ENCODE assay signal across 9 cellular contexts in the genomic region with DNA sequence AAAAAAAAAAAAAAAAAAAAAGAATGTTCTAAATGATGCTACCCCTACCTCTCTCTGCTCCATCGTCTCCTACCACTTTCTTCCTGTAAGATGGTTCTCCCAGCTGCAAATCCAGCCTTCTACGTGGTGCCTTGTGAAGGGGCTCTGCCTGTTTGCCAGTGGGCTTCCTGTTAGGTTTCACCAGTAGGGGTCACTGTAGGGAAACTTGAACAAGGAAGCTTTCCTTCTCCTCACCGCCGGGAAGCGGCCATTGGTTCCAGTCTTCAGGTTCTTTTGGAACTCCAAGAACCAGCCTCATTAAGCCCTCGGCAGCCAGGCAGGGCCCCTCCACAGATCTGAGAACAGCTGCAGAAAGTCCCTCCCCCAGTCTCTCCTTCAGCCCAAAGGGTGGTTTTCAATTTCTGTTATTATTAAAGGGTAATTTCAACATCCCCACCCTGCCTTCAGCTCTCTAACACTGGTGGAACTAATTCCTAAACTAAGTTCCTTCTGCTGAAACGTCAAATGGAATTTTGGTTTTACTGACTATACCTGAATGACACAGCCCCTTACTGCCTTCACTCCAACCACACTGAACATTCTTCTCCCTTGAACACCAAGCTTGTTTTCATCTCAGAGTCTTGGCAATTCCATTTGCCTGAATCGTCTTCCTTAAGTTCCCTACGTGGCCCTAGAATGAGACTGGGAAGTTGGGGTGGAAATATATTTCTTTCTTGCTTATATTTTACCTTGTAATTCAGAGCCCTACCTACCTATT. TPM values are rescaled to one million over a fixed set of nuclear protein-coding genes. Genes with fewer than 3 reads are reported as not detected.
DNase-seq lines count a peak whose midpoint lies in the region; ATAC-seq, FAIRE-seq and TF ChIP-seq lines count a peak whose summit lies in the region.
"Had no signal": no experiment of that assay in that cellular context is flagged by ENCODE, and none has a peak within 500 bp of the region (broad histone marks: within the 10 kb centered on the region; RNA-seq: fewer than 3 reads in every experiment).

No MANE protein-coding gene starts in this region.

- BruUV-seq in K562 (replicated peaks; lab: Mats Ljungman, UMichigan): no TSS peak

- FAIRE-seq in K562 (lab: Jason Lieb, UNC): peak; percentile 77

- intact Hi-C loops in K562 (cut with micrococcal nuclease): no loop called here

- H3K9me3 ChIP-seq in Karpas-422 (ENCODE audit: low read length): no peaks in the 10 kb centered on the region
- no peaks in the 10 kb centered on the region for H3K9me3 ChIP-seq in K562 (replicated peaks; ENCODE audit: control insufficient read depth, insufficient read depth, low read depth, low read length)
- peaks cover 0 to 3% of the 10 kb centered on the region in 2 donors for H3K9me3 ChIP-seq in neuronal stem cell (replicated peaks in 1 of 2; ENCODE audit: control insufficient read depth in 2 of 2, insufficient read depth in 1 of 2, low read depth in 1 of 2, low read length in 2 of 2)

- TF ChIP-seq RAD21 in K562 (CRISPR knock-in tag; conservative IDR thresholded peaks at IDR 0.05 in 1 of 2, IDR thresholded peaks at IDR 0.05 in 1 of 2): peak in 1 of 2 experiments; percentile 44; a peak in 2 of 4 replicates

- DNase-seq in NCI-H1417 (lab: John Stamatoyannopoulos, UW): peak; percentile 10 to 59 (median 20)
- no peak for DNase-seq in NCI-H1417 treated with DMSO at 0.1 percent for 48 hours (lab: John Stamatoyannopoulos, UW)
- peak; percentile 72 for DNase-seq in Karpas-422
- peak; percentile 61 to 76 (median 62) for DNase-seq in K562 (ENCODE audit: extremely low read depth in 1 of 4, low spot score in 3 of 4)
- peak; percentile 27 for DNase-seq in neuronal stem cell (ENCODE audit: low spot score)
- no peak for DNase-seq in stimulated activated CD4-positive, alpha-beta T cell treated with anti-CD3 and anti-CD28 coated beads, Interleukin-4, amount 100 ng/mL, for 24 hours

- no peak overlapping the region for H2AFZ ChIP-seq in Karpas-422 (ENCODE audit: low read length)
- peak overlapping the region; percentile 77 for H2AFZ ChIP-seq in K562 (ENCODE audit: low read depth, low read length)
- H2AFZ ChIP-seq in neuronal stem cell (ENCODE audit: low read length): no peak overlapping the region

- H4K8ac ChIP-seq in neuronal stem cell (ENCODE audit: low read depth, low read length): no peak overlapping the region

- in situ Hi-C loops in K562 (cut with MboI): no loop called here

- no peak overlapping the region for H2AK5ac ChIP-seq in neuronal stem cell (ENCODE audit: low read depth, low read length)

- H4K20me1 ChIP-seq in Karpas-422 (ENCODE audit: insufficient read depth, low read depth, low read length) (no peaks in the 10 kb centered on the region), K562 (replicated peaks; ENCODE audit: control insufficient read depth, insufficient read depth, low read length) (no peaks in the 10 kb centered on the region)
- H4K20me1 ChIP-seq: BLaER1 had no signal

- TF ChIP-seq CTCF in K562 (IDR thresholded peaks at IDR 0.05 in 2 of 3, conservative IDR thresholded peaks at IDR 0.05 in 1 of 3; ENCODE audit: insufficient read depth in 2 of 3, low read depth in 1 of 3, low read length in 3 of 3): peak; percentile 63 to 79 (median 66)

- peaks cover 84% of the 10 kb centered on the region for H3K36me3 ChIP-seq in Karpas-422 (ENCODE audit: insufficient read depth, low read length)
- peaks cover 66% of the 10 kb centered on the region for H3K36me3 ChIP-seq in K562 (ENCODE audit: control insufficient read depth, insufficient read depth, low read length)
- peaks cover 9 to 79% of the 10 kb centered on the region in 2 donors for H3K36me3 ChIP-seq in neuronal stem cell (replicated peaks in 1 of 2; ENCODE audit: control insufficient read depth in 2 of 2, insufficient read depth in 2 of 2, low read length in 2 of 2)

- no peak overlapping the region for H2BK12ac ChIP-seq in neuronal stem cell (ENCODE audit: low read length)

- 64% methylated on average over 9 of the region's 9 CpGs for WGBS in K562 (ENCODE audit: insufficient coverage, low coverage, missing lambda C conversion rate)
- no CpG with 5 or more reads among the region's 9 CpGs for WGBS in neuronal stem cell (ENCODE audit: extremely low coverage in 2 of 2, insufficient read length in 2 of 2, insufficient replicate concordance in 1 of 2), 2 donors

- no peaks in the 10 kb centered on the region for H3K9me2 ChIP-seq in Karpas-422 (replicated peaks; ENCODE audit: insufficient read depth, low read length)

- H3K18ac ChIP-seq in neuronal stem cell (ENCODE audit: low read length): no peak overlapping the region

- H3K23ac ChIP-seq in neuronal stem cell (ENCODE audit: low read depth, low read length, poor library complexity): no peak overlapping the region

- no peaks in the 10 kb centered on the region for H3K27me3 ChIP-seq in Karpas-422 (ENCODE audit: low read length)
- H3K27me3 ChIP-seq in K562 (ENCODE audit: control insufficient read depth in 2 of 2, insufficient read depth in 2 of 2, low read length in 2 of 2): no peaks in the 10 kb centered on the region
- no peaks in the 10 kb centered on the region for H3K27me3 ChIP-seq in neuronal stem cell (ENCODE audit: control insufficient read depth in 3 of 3, insufficient read depth in 3 of 3, low read depth in 1 of 3, low read length in 3 of 3)
- H3K27me3 ChIP-seq: BLaER1 had no signal

- no peaks in the 10 kb centered on the region for H3K79me1 ChIP-seq in neuronal stem cell (ENCODE audit: low read depth, low read length)

- H3K9ac ChIP-seq in Karpas-422 (ENCODE audit: low read length) (no peak overlapping the region), K562 (ENCODE audit: insufficient read depth in 1 of 2, low read depth in 2 of 2, low read length in 2 of 2) (peak overlapping the region in 1 of 2 experiments; percentile 15; a peak in 1 of 4 replicates), neuronal stem cell (ENCODE audit: low read depth, low read length, poor library complexity) (no peak overlapping the region)
- H3K9ac ChIP-seq: BLaER1 had no signal

- H2BK120ac ChIP-seq in neuronal stem cell (ENCODE audit: low read depth, low read length): no peak overlapping the region

- CTCF ChIA-PET in K562 (lab: Yijun Ruan, JAX; ENCODE audit: low intra/inter-chr PET ratio): no interaction called here

- POLR2A ChIA-PET in K562 (lab: Yijun Ruan, JAX): interaction anchor here (0.7 to 3.0 kb wide), 5 partner anchors 13 to 861 kb away, joined by 3 to 12 read pairs (median 3); a partner anchor contains a TSS

- no peak for TF ChIP-seq POLR2A in K562 (conservative IDR thresholded peaks at IDR 0.05)

- H3K4me1 ChIP-seq in Karpas-422 (ENCODE audit: low read length): no peaks in the 10 kb centered on the region
- H3K4me1 ChIP-seq in K562 (replicated peaks in 1 of 2; ENCODE audit: control insufficient read depth in 2 of 2, insufficient read depth in 2 of 2, low read length in 2 of 2): no peaks in the 10 kb centered on the region
- no peaks in the 10 kb centered on the region for H3K4me1 ChIP-seq in neuronal stem cell (ENCODE audit: control insufficient read depth in 2 of 2, insufficient read depth in 1 of 2, low read depth in 1 of 2, low read length in 2 of 2)
- H3K4me1 ChIP-seq: BLaER1 had no signal

- peak; percentile 95 for ATAC-seq in K562
- no peak for ATAC-seq in GM18868 (IDR thresholded peaks at IDR 0.05; ENCODE audit: unreplicated experiment)
- no peak for ATAC-seq in HG03354 (IDR thresholded peaks at IDR 0.05; ENCODE audit: poor library complexity, severe bottlenecking, unreplicated experiment)

- no peak for TF ChIP-seq EP300 in K562 (IDR thresholded peaks at IDR 0.05; ENCODE audit: low read length)

- H3K4me2 ChIP-seq in Karpas-422 (ENCODE audit: low read depth, low read length, poor library complexity, severe bottlenecking) (no peak overlapping the region), K562 (ENCODE audit: insufficient read depth, low read length) (no peak overlapping the region), neuronal stem cell (ENCODE audit: insufficient read depth, low read length, poor library complexity, severe bottlenecking) (no peak overlapping the region)
- H3K4me2 ChIP-seq: BLaER1 had no signal

- H3K79me2 ChIP-seq in Karpas-422 (ENCODE audit: low read length): peaks cover 14% of the 10 kb centered on the region; the same call in 1 of the 2 replicates
- no peaks in the 10 kb centered on the region for H3K79me2 ChIP-seq in K562 (ENCODE audit: control insufficient read depth, insufficient read depth, low read length)

- H3K9me1 ChIP-seq in K562 (ENCODE audit: control insufficient read depth, insufficient read depth, low read length): no peaks in the 10 kb centered on the region

- H3K27ac ChIP-seq in Karpas-422 (ENCODE audit: low read length) (no peak overlapping the region), K562 (ENCODE audit: extremely low read depth, low read depth, low read length) (0 out of 3 replicates have a peak overlapping the region, but pooled peaks have one; percentile 11), neuronal stem cell (replicated peaks; ENCODE audit: low read length) (no peak overlapping the region)
- H3K27ac ChIP-seq: BLaER1 had no signal

- no peak overlapping the region for H3K14ac ChIP-seq in neuronal stem cell (ENCODE audit: low read length)

- no peak overlapping the region for H2BK15ac ChIP-seq in neuronal stem cell (ENCODE audit: low read length)

- H3K4me3 ChIP-seq in Karpas-422 (ENCODE audit: low read length): no peak overlapping the region
- no peak overlapping the region for H3K4me3 ChIP-seq in K562
- H3K4me3 ChIP-seq in neuronal stem cell (ENCODE audit: low read length in 2 of 2): no peak overlapping the region
- H3K4me3 ChIP-seq: BLaER1 had no signal

- no peak overlapping the region for H2BK5ac ChIP-seq in neuronal stem cell (ENCODE audit: low read length)

- H4K91ac ChIP-seq in neuronal stem cell (ENCODE audit: low read depth, low read length, poor library complexity): no peak overlapping the region

- H3K4ac ChIP-seq in neuronal stem cell (ENCODE audit: low read length): no peak overlapping the region

RNA-seq across cellular contexts. Expression of a gene that starts 13.5 kb away (rescaled TPM):
- 60.4 and 61.7 TPM in 2 replicates for total RNA-seq in Karpas-422 (2014; rRNA removed; shearing (Covaris generic); ENCODE audit: low replicate concordance)
- total RNA-seq in K562 (2011; cell fraction: chromatin; rRNA removed; ENCODE audit: low replicate concordance): 22.1 and 32.8 TPM in 2 replicates
- total RNA-seq in K562 (2011; cell fraction: nucleolus; rRNA removed): 16.7 and 23.5 TPM in 2 replicates
- total RNA-seq in K562 (2011; cell fraction: nucleoplasm; rRNA removed): 14.1 and 14.9 TPM in 2 replicates
- total RNA-seq in K562 (2014; rRNA removed): 18.3 and 21.4 TPM in 2 replicates
- total RNA-seq in K562 (2014; rRNA removed; fragmentation: Illumina TruSeq; extraction: Trizol): 25.1 and 33.5 TPM in 2 replicates
- total RNA-seq in K562 (2015; rRNA removed; fragmentation: Illumina TruSeq; extraction: Trizol): 23.0 and 23.6 TPM in 2 replicates
- total RNA-seq in K562 (2021): 24.1 and 25.3 TPM in 2 replicates
- 19.8 and 26.9 TPM in 2 replicates for polyA plus RNA-seq in K562 (2011; rRNA removed)
- 14.4 and 15.6 TPM in 2 replicates for polyA plus RNA-seq in K562 (2011; cell fraction: cytosol; rRNA removed)
- 22.4 and 29.5 TPM in 2 replicates for polyA plus RNA-seq in K562 (2011; cell fraction: nucleus; rRNA removed)
- polyA plus RNA-seq in K562 (2012): 21.3 and 22.2 TPM in 2 replicates
- 22.8 and 23.0 TPM in 2 replicates for polyA plus RNA-seq in K562 (2014; fragmentation: Illumina TruSeq; extraction: Trizol)
- 10 to 100 TPM; 13.7 to 14.3 TPM for polyA plus RNA-seq in K562 (2014; fragmentation: Nextera tagmentation; extraction: Ambion mirVana)
- polyA plus RNA-seq in K562 (2014; rRNA removed): 19.7 and 25.0 TPM in 2 replicates
- 32.0 and 42.5 TPM in 2 replicates for polyA minus RNA-seq in K562 (2011; rRNA and poly(A)+ RNA removed)
- 13.7 and 19.9 TPM in 2 replicates for polyA minus RNA-seq in K562 (2011; cell fraction: cytosol; rRNA and poly(A)+ RNA removed)
- polyA minus RNA-seq in K562 (2011; cell fraction: nucleus; rRNA and poly(A)+ RNA removed): 24.5 and 26.8 TPM in 2 replicates
- polyA plus RNA-seq in neuronal stem cell (2013, experiment 1 of 2): 14.4 TPM
- 14.1 TPM for polyA plus RNA-seq in neuronal stem cell (2013, experiment 2 of 2)

Comparison
In these comparisons a context has a peak if more than half of its experiments do, and no peak if none do; other contexts are left out.
1. DNase-seq: peak in NCI-H1417 (3 of 3), Karpas-422 (single experiment), K562 (4 of 4) and neuronal stem cell (single experiment); none in NCI-H1417 treated with DMSO at 0.1 percent for 48 hours (single experiment) and stimulated activated CD4-positive, alpha-beta T cell treated with anti-CD3 and anti-CD28 coated beads, Interleukin-4, amount 100 ng/mL, for 24 hours (single experiment).